10 cellular contexts compared by ENCODE assay signal in genomic region chr10:43166879-43167490, GRCh38. TPM values are rescaled to one million over a fixed set of nuclear protein-coding genes. Genes with fewer than 3 reads are reported as not detected.
A peak's percentile ranks its signal among the peaks of the same experiment; 100 is the strongest.
DNase-seq lines count a peak whose midpoint lies in the region; ATAC-seq and TF ChIP-seq lines count a peak whose summit lies in the region.
"Had no signal": no experiment of that assay in that cellular context is flagged by ENCODE, and none has a peak within 500 bp of the region (broad histone marks: within the 10 kb centered on the region; RNA-seq: fewer than 3 reads in every experiment).

No MANE protein-coding gene starts in this region.

- H3K9me3 ChIP-seq in upper lobe of right lung = no peaks in the 10 kb centered on the region
- H3K9me3 ChIP-seq in gastroesophageal sphincter = no peaks in the 10 kb centered on the region

- no peak for TF ChIP-seq EP300 in gastroesophageal sphincter (IDR thresholded peaks at IDR 0.05)

- H3K27ac ChIP-seq in upper lobe of right lung (no peak overlapping the region), gastroesophageal sphincter (no peak overlapping the region)

- intact Hi-C loops in upper lobe of right lung (cut with DNase I) = no loop called here

- no peak for DNase-seq in activated naive CD4-positive, alpha-beta T cell treated with anti-CD3 and anti-CD28 coated beads, Interleukin-2, amount 10 ng/mL, durations not matched to agents 7 days and 5 days
- DNase-seq in Jurkat, Clone E6-1 (ENCODE audit: low read depth, low spot score) = peak; percentile 12
- DNase-seq in upper lobe of right lung = no peak
- no peak for DNase-seq in NCI-H526 (lab: John Stamatoyannopoulos, UW)
- DNase-seq in HT-29 (ENCODE audit: low spot score) = no peak
- DNase-seq: activated naive CD4-positive, alpha-beta T cell treated with Interleukin-2 at 50 U/mL for 16 hours had no signal

- TF ChIP-seq CTCF in upper lobe of right lung (IDR thresholded peaks at IDR 0.05) (no peak), gastroesophageal sphincter (IDR thresholded peaks at IDR 0.05) (no peak)

- H3K27ac Mint-ChIP-seq in activated naive CD4-positive, alpha-beta T cell treated with anti-CD3 and anti-CD28 coated beads, Interleukin-2, amount 50 U/mL, for 24 hours = peak overlapping the region; percentile 35
- H3K27ac Mint-ChIP-seq in activated naive CD4-positive, alpha-beta T cell treated with anti-CD3 and anti-CD28 coated beads, Interleukin-2, amount 10 ng/mL, durations not matched to agents 7 days and 5 days = no peak overlapping the region
- H3K27ac Mint-ChIP-seq: B cell had no signal

- peaks cover 30% of the 10 kb centered on the region for H3K4me1 Mint-ChIP-seq in activated naive CD4-positive, alpha-beta T cell treated with anti-CD3 and anti-CD28 coated beads, Interleukin-2, amount 50 U/mL, for 24 hours
- H3K4me1 Mint-ChIP-seq in activated naive CD4-positive, alpha-beta T cell treated with anti-CD3 and anti-CD28 coated beads, Interleukin-2, amount 10 ng/mL, durations not matched to agents 7 days and 5 days = peaks cover 15% of the 10 kb centered on the region
- H3K4me1 Mint-ChIP-seq: B cell had no signal

- H3K27me3 ChIP-seq in upper lobe of right lung (no peaks in the 10 kb centered on the region), gastroesophageal sphincter (no peaks in the 10 kb centered on the region)

- H3K4me3 Mint-ChIP-seq in activated naive CD4-positive, alpha-beta T cell treated with anti-CD3 and anti-CD28 coated beads, Interleukin-2, amount 50 U/mL, for 24 hours = no peak overlapping the region
- H3K4me3 Mint-ChIP-seq in activated naive CD4-positive, alpha-beta T cell treated with anti-CD3 and anti-CD28 coated beads, Interleukin-2, amount 10 ng/mL, durations not matched to agents 7 days and 5 days = no peak overlapping the region
- H3K4me3 Mint-ChIP-seq: B cell had no signal

- peak; percentile 76 for ATAC-seq in GM21737 (IDR thresholded peaks at IDR 0.05; ENCODE audit: unreplicated experiment)
- peak; percentile 37 for ATAC-seq in upper lobe of right lung
- ATAC-seq in gastroesophageal sphincter = no peak

- H3K36me3 Mint-ChIP-seq in activated naive CD4-positive, alpha-beta T cell treated with anti-CD3 and anti-CD28 coated beads, Interleukin-2, amount 50 U/mL, for 24 hours = peaks cover 26% of the 10 kb centered on the region
- H3K36me3 Mint-ChIP-seq in activated naive CD4-positive, alpha-beta T cell treated with anti-CD3 and anti-CD28 coated beads, Interleukin-2, amount 10 ng/mL, durations not matched to agents 7 days and 5 days = peaks cover 61% of the 10 kb centered on the region

- H3K4me3 ChIP-seq in Jurkat, Clone E6-1 (ENCODE audit: low read length) = no peak overlapping the region
- H3K4me3 ChIP-seq in upper lobe of right lung = no peak overlapping the region
- H3K4me3 ChIP-seq in gastroesophageal sphincter = no peak overlapping the region

- H3K27me3 Mint-ChIP-seq in activated naive CD4-positive, alpha-beta T cell treated with anti-CD3 and anti-CD28 coated beads, Interleukin-2, amount 50 U/mL, for 24 hours = no peaks in the 10 kb centered on the region
- H3K27me3 Mint-ChIP-seq in activated naive CD4-positive, alpha-beta T cell treated with anti-CD3 and anti-CD28 coated beads, Interleukin-2, amount 10 ng/mL, durations not matched to agents 7 days and 5 days = no peaks in the 10 kb centered on the region
- H3K27me3 Mint-ChIP-seq: B cell had no signal

- H3K4me1 ChIP-seq in upper lobe of right lung (peaks cover 8% of the 10 kb centered on the region), gastroesophageal sphincter (peaks cover 0 to 7% (median 0%) of the 10 kb centered on the region in 3 donors)

- TF ChIP-seq POLR2A in gastroesophageal sphincter (IDR thresholded peaks at IDR 0.05) = no peak

- no peaks in the 10 kb centered on the region for H3K9me3 Mint-ChIP-seq in activated naive CD4-positive, alpha-beta T cell treated with anti-CD3 and anti-CD28 coated beads, Interleukin-2, amount 50 U/mL, for 24 hours
- no peaks in the 10 kb centered on the region for H3K9me3 Mint-ChIP-seq in activated naive CD4-positive, alpha-beta T cell treated with anti-CD3 and anti-CD28 coated beads, Interleukin-2, amount 10 ng/mL, durations not matched to agents 7 days and 5 days

- CTCF ChIA-PET in activated naive CD4-positive, alpha-beta T cell treated with anti-CD3 and anti-CD28 coated beads, Interleukin-2, amount 10 ng/mL, durations not matched to agents 7 days and 5 days (lab: Charles Lee) = no interaction called here

- H3K36me3 ChIP-seq in upper lobe of right lung = peaks cover 31% of the 10 kb centered on the region
- peaks cover 0 to 60% of the 10 kb centered on the region in 2 donors for H3K36me3 ChIP-seq in gastroesophageal sphincter

RNA-seq across cellular contexts. Expression of gene CSGALNACT2, which starts 28.7 kb away (rescaled TPM):
- polyA plus RNA-seq in Jurkat, Clone E6-1 (2012; ENCODE audit: insufficient read depth, insufficient read length) = 22.8 TPM
- total RNA-seq in upper lobe of right lung (40.8 TPM), gastroesophageal sphincter (10 to 100 TPM; 28.4 to 37.4 (median 32.7) TPM)
- 1.3 TPM in 2 replicates for total RNA-seq in HT-29 (2014; rRNA removed; shearing (Covaris generic))

Comparison
In these comparisons a context has a peak if more than half of its experiments do, and no peak if none do; other contexts are left out.
1. RNA of gene CSGALNACT2, which starts 28.7 kb away (total RNA-seq): 40.8 TPM in upper lobe of right lung (single experiment) and 28.4 to 37.4 TPM in gastroesophageal sphincter; 1.3 TPM in HT-29; every median in the first group is over 10 times any median in the second.